14 cellular contexts compared by ENCODE assay signal in genomic region chr5:142181547-142182191, GRCh38.
DNase-seq lines count a peak whose midpoint lies in the region; ATAC-seq and TF ChIP-seq lines count a peak whose summit lies in the region.
"Had no signal": no experiment of that assay in that cellular context is flagged by ENCODE, and none has a peak within 500 bp of the region (broad histone marks: within the 10 kb centered on the region; RNA-seq: fewer than 3 reads in every experiment).

No MANE protein-coding gene starts in this region.

- intact Hi-C loops in cardiac septum (cut with DNase I) (no loop called here), Right ventricle myocardium superior (cut with DNase I) (no loop called here), mucosa of descending colon (cut with DNase I, micrococcal nuclease) (no loop called here)

- ATAC-seq in Right ventricle myocardium superior (ENCODE audit: poor library complexity): no peak
- ATAC-seq in mucosa of descending colon: peak; percentile 9
- ATAC-seq in HG03135 (IDR thresholded peaks at IDR 0.05; ENCODE audit: unreplicated experiment): no peak
- ATAC-seq in GM18907 (IDR thresholded peaks at IDR 0.05; ENCODE audit: unreplicated experiment): no peak
- ATAC-seq: GM12878 had no signal

- no peaks in the 10 kb centered on the region for H3K36me3 ChIP-seq in mucosa of descending colon (ENCODE audit: low read depth)

- peaks cover 4% of the 10 kb centered on the region for H3K4me1 ChIP-seq in mucosa of descending colon (ENCODE audit: low read depth)

- no peak overlapping the region for H3K4me3 ChIP-seq in mucosa of descending colon
- H3K4me3 ChIP-seq: GM12878 had no signal

- TF ChIP-seq CTCF in mucosa of descending colon (IDR thresholded peaks at IDR 0.05): no peak

- DNase-seq in cardiac septum (ENCODE audit: low spot score): peak; percentile 27
- no peak for DNase-seq in Right ventricle myocardium superior
- peak; percentile 47 for DNase-seq in SK-N-DZ (ENCODE audit: low spot score)
- no peak for DNase-seq in mucosa of descending colon
- DNase-seq in NCI-H2029 (lab: John Stamatoyannopoulos, UW): no peak
- DNase-seq in AG20443 (ENCODE audit: low spot score): no peak
- DNase-seq: DMS 273 treated with DMSO at 0.1 percent for 48 hours, GDM1, NCI-H1694 treated with DMSO at 0.1 percent for 48 hours, NCI-H748 treated with DMSO at 0.1 percent for 48 hours, SK-N-SH had no signal

- no peaks in the 10 kb centered on the region for H3K9me3 ChIP-seq in mucosa of descending colon
- H3K9me3 ChIP-seq: SK-N-SH had no signal

Comparison
In these comparisons a context has a peak if more than half of its experiments do, and no peak if none do; other contexts are left out.
1. DNase-seq: peak in cardiac septum (single experiment) and SK-N-DZ (single experiment); none in Right ventricle myocardium superior (single experiment), mucosa of descending colon (0 of 3), NCI-H2029 (single experiment) and AG20443 (single experiment).